In the genomic region with DNA sequence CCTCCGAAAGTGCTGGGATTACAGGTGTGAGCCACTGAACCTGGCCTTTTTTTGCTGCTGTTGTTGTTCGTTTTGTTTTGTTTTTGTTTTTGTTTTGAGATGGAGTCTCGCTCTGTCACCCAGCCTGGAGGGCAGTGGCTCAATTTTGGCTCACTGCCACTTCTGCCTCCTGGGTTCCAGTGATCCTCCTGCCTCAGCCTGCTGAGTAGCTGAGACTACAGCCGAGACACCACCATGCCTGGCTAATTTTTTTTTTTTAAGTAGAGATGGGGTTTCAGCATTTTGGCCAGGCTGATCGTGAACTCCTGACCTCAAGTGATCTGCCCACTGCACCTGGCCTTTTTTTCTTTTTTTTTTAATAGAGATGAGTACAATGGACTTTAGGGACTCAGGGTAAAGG, we compare ENCODE assay signal across 19 cellular contexts. TPM values are rescaled to one million over a fixed set of nuclear protein-coding genes. Genes with fewer than 3 reads are reported as not detected.
DNase-seq lines count a peak whose midpoint lies in the region; ATAC-seq, FAIRE-seq and TF ChIP-seq lines count a peak whose summit lies in the region.
"Had no signal": no experiment of that assay in that cellular context is flagged by ENCODE, and none has a peak within 500 bp of the region (broad histone marks: within the 10 kb centered on the region; RNA-seq: fewer than 3 reads in every experiment).

No MANE protein-coding gene starts in this region.

- no peak for FAIRE-seq in K562 (lab: Jason Lieb, UNC)
- FAIRE-seq: D721Med, G401.6, GM19239, H1 had no signal

- H3K4me3 ChIP-seq in MM.1S (ENCODE audit: low read length) (no peak overlapping the region), K562 (no peak overlapping the region), psoas muscle (no peak overlapping the region), osteoblast (ENCODE audit: insufficient read depth, low read length) (no peak overlapping the region)
- H3K4me3 ChIP-seq: HAP-1 had no signal

- H3K27me3 Mint-ChIP-seq in MCF 10A (ENCODE audit: insufficient read depth, unreplicated experiment), result no peaks in the 10 kb centered on the region
- H3K27me3 Mint-ChIP-seq: CD4-positive, alpha-beta T cell had no signal

- peaks cover 51% of the 10 kb centered on the region for H3F3A ChIP-seq in MM.1S (ENCODE audit: insufficient read depth, low read length)

- H3K9me2 ChIP-seq in MM.1S (replicated peaks; ENCODE audit: insufficient read depth, low read length), result no peaks in the 10 kb centered on the region

- BruUV-seq in K562 (replicated peaks; lab: Mats Ljungman, UMichigan) (no TSS peak), MCF 10A (replicated peaks; lab: Mats Ljungman, UMichigan) (no TSS peak)

- TF ChIP-seq RAD21 in K562 (CRISPR knock-in tag; conservative IDR thresholded peaks at IDR 0.05 in 1 of 2, IDR thresholded peaks at IDR 0.05 in 1 of 2), result no peak

- H3K36me3 ChIP-seq in MM.1S (replicated peaks; ENCODE audit: insufficient read depth, low read length) (no peaks in the 10 kb centered on the region), K562 (ENCODE audit: control insufficient read depth, insufficient read depth, low read length) (no peaks in the 10 kb centered on the region; the same call in 2 of the 3 replicates), psoas muscle (ENCODE audit: insufficient read depth in 1 of 2, low read depth in 1 of 2) (no peaks in the 10 kb centered on the region), osteoblast (ENCODE audit: insufficient read depth, low read length) (no peaks in the 10 kb centered on the region)
- H3K36me3 ChIP-seq: HAP-1 had no signal

- no peaks in the 10 kb centered on the region for H4K20me1 ChIP-seq in MM.1S (ENCODE audit: insufficient read depth, low read length)
- no peaks in the 10 kb centered on the region for H4K20me1 ChIP-seq in K562 (replicated peaks; ENCODE audit: control insufficient read depth, insufficient read depth, low read length)
- H4K20me1 ChIP-seq in osteoblast (ENCODE audit: insufficient read depth, low read length), result no peaks in the 10 kb centered on the region

- intact Hi-C loops in K562 (cut with micrococcal nuclease) (no loop called here), psoas muscle (cut with DNase I) (no loop called here), MCF 10A (cut with micrococcal nuclease) (no loop called here)

- no peak overlapping the region for H2AFZ ChIP-seq in MM.1S (ENCODE audit: low read length)
- H2AFZ ChIP-seq in K562 (ENCODE audit: low read depth, low read length), result no peak overlapping the region
- no peak overlapping the region for H2AFZ ChIP-seq in osteoblast (ENCODE audit: low read length)

- CTCF ChIA-PET in K562 (lab: Yijun Ruan, JAX; ENCODE audit: low intra/inter-chr PET ratio), result no interaction called here
- CTCF ChIA-PET in MCF 10A (lab: Yijun Ruan, JAX), result interaction anchor here (0.6 to 0.7 kb wide), 2 partner anchors 17 to 102 kb away, joined by 3 read pairs; no protein-coding TSS in a partner anchor

- H3K4me1 Mint-ChIP-seq in MCF 10A (ENCODE audit: insufficient read depth, unreplicated experiment), result peaks cover 11% of the 10 kb centered on the region

- no peak overlapping the region for H3K9ac ChIP-seq in MM.1S (ENCODE audit: low read length)
- H3K9ac ChIP-seq in K562 (ENCODE audit: insufficient read depth in 1 of 2, low read depth in 2 of 2, low read length in 2 of 2), result no peak overlapping the region

- no peak for TF ChIP-seq EP300 in K562 (IDR thresholded peaks at IDR 0.05; ENCODE audit: low read length)

- H3K27ac ChIP-seq in MM.1S (ENCODE audit: low read length) (peak overlapping the region; percentile 98; the same call in 1 of the 2 replicates), K562 (ENCODE audit: extremely low read depth, low read depth, low read length) (no peak overlapping the region), psoas muscle (peak overlapping the region; percentile 1), osteoblast (ENCODE audit: low read depth, low read length) (no peak overlapping the region)
- H3K27ac ChIP-seq: 22Rv1 had no signal

- POLR2A ChIA-PET in K562 (lab: Yijun Ruan, JAX), result no interaction called here
- POLR2A ChIA-PET in MCF 10A (lab: Yijun Ruan, JAX), result interaction anchor here (1.6 kb wide), 1 partner anchor 35 kb away, joined by 7 read pairs; a partner anchor contains a TSS

- H3K36me3 Mint-ChIP-seq in MCF 10A (ENCODE audit: insufficient read depth, unreplicated experiment), result peaks cover 13% of the 10 kb centered on the region

- H3K4me2 ChIP-seq in MM.1S (ENCODE audit: low read depth, low read length) (no peak overlapping the region; the same call in 1 of the 2 replicates), K562 (ENCODE audit: insufficient read depth, low read length) (no peak overlapping the region), osteoblast (ENCODE audit: insufficient read depth, low read length) (no peak overlapping the region)

- H3K9me3 Mint-ChIP-seq in MCF 10A (ENCODE audit: unreplicated experiment), result no peaks in the 10 kb centered on the region
- H3K9me3 Mint-ChIP-seq: CD4-positive, alpha-beta T cell had no signal

- TF ChIP-seq POLR2A in K562 (conservative IDR thresholded peaks at IDR 0.05), result no peak

- in situ Hi-C loops in K562 (cut with MboI), result no loop called here

- H3K9me3 ChIP-seq in MM.1S (replicated peaks; ENCODE audit: insufficient read depth, low read length), result no peaks in the 10 kb centered on the region
- H3K9me3 ChIP-seq in K562 (replicated peaks; ENCODE audit: control insufficient read depth, insufficient read depth, low read depth, low read length), result no peaks in the 10 kb centered on the region
- H3K9me3 ChIP-seq in psoas muscle, result no peaks in the 10 kb centered on the region
- H3K9me3 ChIP-seq in osteoblast (ENCODE audit: low read depth, low read length), result no peaks in the 10 kb centered on the region
- H3K9me3 ChIP-seq: HAP-1 had no signal

- TF ChIP-seq CTCF in MM.1S (IDR thresholded peaks at IDR 0.05; ENCODE audit: low read length) (no peak), K562 (IDR thresholded peaks at IDR 0.05 in 2 of 3, conservative IDR thresholded peaks at IDR 0.05 in 1 of 3; ENCODE audit: insufficient read depth in 2 of 3, low read depth in 1 of 3, low read length in 3 of 3) (no peak), psoas muscle (IDR thresholded peaks at IDR 0.05) (no peak), osteoblast (IDR thresholded peaks at IDR 0.05; ENCODE audit: extremely low read depth, low read depth, low read length) (no peak), MCF 10A (IDR thresholded peaks at IDR 0.05; ENCODE audit: unreplicated experiment) (no peak)

- ATAC-seq in K562 (no peak), psoas muscle (no peak)

- H3K27me3 ChIP-seq in MM.1S (replicated peaks; ENCODE audit: insufficient read depth, low read length) (no peaks in the 10 kb centered on the region), K562 (ENCODE audit: control insufficient read depth in 2 of 2, insufficient read depth in 2 of 2, low read length in 2 of 2) (no peaks in the 10 kb centered on the region), psoas muscle (ENCODE audit: insufficient read depth in 3 of 3, low read length in 2 of 3) (no peaks in the 10 kb centered on the region), osteoblast (ENCODE audit: insufficient read depth, low read length) (no peaks in the 10 kb centered on the region)

- H3K4me1 ChIP-seq in MM.1S (ENCODE audit: low read length) (peaks cover 62% of the 10 kb centered on the region), K562 (replicated peaks in 1 of 2; ENCODE audit: control insufficient read depth in 2 of 2, insufficient read depth in 2 of 2, low read length in 2 of 2) (peaks cover 5 to 19% of the 10 kb centered on the region in 2 experiments; a peak in 4 of 5 replicates), psoas muscle (peaks cover 64% of the 10 kb centered on the region), osteoblast (ENCODE audit: insufficient read depth, low read length) (peaks cover 16% of the 10 kb centered on the region)
- H3K4me1 ChIP-seq: HAP-1 had no signal

- 0 out of 2 replicates have a peak, but pooled peaks cover 5% of the 10 kb centered on the region for H3K79me2 ChIP-seq in MM.1S (ENCODE audit: low read length)
- H3K79me2 ChIP-seq in K562 (ENCODE audit: control insufficient read depth, insufficient read depth, low read length), result no peaks in the 10 kb centered on the region
- H3K79me2 ChIP-seq in osteoblast (ENCODE audit: insufficient read depth, low read length), result no peaks in the 10 kb centered on the region

- 62% methylated on average over 4 of the region's 5 CpGs for WGBS in K562 (ENCODE audit: insufficient coverage, low coverage, missing lambda C conversion rate)
- 61 to 74% (median 65%) methylated on average over 5 of the region's 5 CpGs for WGBS in psoas muscle, 3 donors

- H3K4me3 Mint-ChIP-seq in MCF 10A (ENCODE audit: unreplicated experiment), result no peak overlapping the region
- H3K4me3 Mint-ChIP-seq: CD4-positive, alpha-beta T cell had no signal

- DNase-seq in NCI-H2196 (lab: John Stamatoyannopoulos, UW; ENCODE audit: unreplicated experiment) (peak; percentile 40), NCI-H2196 treated with DMSO at 0.1 percent for 48 hours (lab: John Stamatoyannopoulos, UW; ENCODE audit: unreplicated experiment) (no peak), MM.1S (peak; percentile 74), K562 (ENCODE audit: extremely low read depth in 1 of 4, low spot score in 3 of 4) (no peak), psoas muscle (no peak), SKM-1 (lab: John Stamatoyannopoulos, UW; ENCODE audit: unreplicated experiment) (no peak), osteoblast (ENCODE audit: insufficient read length, low spot score, missing footprints) (no peak), MCF 10A (ENCODE audit: unreplicated experiment) (no peak)
- DNase-seq: CD4-positive, alpha-beta T cell; COR-L47; DMS153; DMS79 treated with DMSO at 0.1 percent for 48 hours; EL had no signal

- H3K27ac Mint-ChIP-seq in MCF 10A (ENCODE audit: low read depth, unreplicated experiment), result no peak overlapping the region

- no peaks in the 10 kb centered on the region for H3K9me1 ChIP-seq in K562 (ENCODE audit: control insufficient read depth, insufficient read depth, low read length)

RNA-seq across cellular contexts. Expression of a gene that starts 22.0 kb away (rescaled TPM):
- total RNA-seq in K562 (2011; cell fraction: chromatin; rRNA removed; ENCODE audit: low replicate concordance), result 14.6 and 42.7 TPM in 2 replicates
- total RNA-seq in K562 (2011; cell fraction: nucleolus; rRNA removed), result 18.6 and 25.2 TPM in 2 replicates
- 23.5 and 33.2 TPM in 2 replicates for total RNA-seq in K562 (2011; cell fraction: nucleoplasm; rRNA removed)
- total RNA-seq in K562 (2014; rRNA removed) (7.2 and 9.8 TPM in 2 replicates), K562 (2014; rRNA removed; fragmentation: Illumina TruSeq; extraction: Trizol) (6.7 and 6.8 TPM in 2 replicates), K562 (2015; rRNA removed; fragmentation: Illumina TruSeq; extraction: Trizol) (10.3 and 10.7 TPM in 2 replicates), K562 (2021) (18.6 and 20.0 TPM in 2 replicates), psoas muscle (10 to 100 TPM; 23.1 to 33.0 (median 28.3) TPM), osteoblast (55.0 and 56.0 TPM in 2 replicates), MCF 10A (2022) (31.5 and 40.0 TPM in 2 replicates)
- polyA plus RNA-seq in K562 (2011; rRNA removed) (10.9 and 16.6 TPM in 2 replicates), K562 (2014; fragmentation: Illumina TruSeq; extraction: Trizol) (16.6 and 17.4 TPM in 2 replicates), K562 (2014; fragmentation: Nextera tagmentation; extraction: Ambion mirVana) (1 to 10 TPM; 1.7 to 2.0 TPM), K562 (2014; rRNA removed) (9.9 and 10.8 TPM in 2 replicates), psoas muscle (10 to 100 TPM; 18.1 to 39.9 (median 21.2) TPM)
- polyA plus RNA-seq in K562 (2011; cell fraction: cytosol; rRNA removed), result 10.1 and 20.0 TPM in 2 replicates
- polyA plus RNA-seq in K562 (2011; cell fraction: nucleus; rRNA removed), result 8.0 and 10.8 TPM in 2 replicates
- 14.1 and 20.7 TPM in 2 replicates for polyA plus RNA-seq in K562 (2012)
- polyA minus RNA-seq in K562 (2011; rRNA and poly(A)+ RNA removed), result 12.4 and 14.8 TPM in 2 replicates
- polyA minus RNA-seq in K562 (2011; cell fraction: cytosol; rRNA and poly(A)+ RNA removed), result 8.3 and 14.1 TPM in 2 replicates
- polyA minus RNA-seq in K562 (2011; cell fraction: nucleus; rRNA and poly(A)+ RNA removed), result 4.8 and 7.8 TPM in 2 replicates

RNA-seq across cellular contexts. Expression of a gene that starts 22.2 kb away (rescaled TPM):
- total RNA-seq in K562 (2011; cell fraction: chromatin; rRNA removed; ENCODE audit: low replicate concordance), result 65.3 and 99.0 TPM in 2 replicates
- 78.5 and 85.1 TPM in 2 replicates for total RNA-seq in K562 (2011; cell fraction: nucleolus; rRNA removed)
- 62.5 and 66.0 TPM in 2 replicates for total RNA-seq in K562 (2011; cell fraction: nucleoplasm; rRNA removed)
- total RNA-seq in K562 (2014; rRNA removed) (121 and 182 TPM in 2 replicates), K562 (2014; rRNA removed; fragmentation: Illumina TruSeq; extraction: Trizol) (64.7 and 78.7 TPM in 2 replicates), K562 (2015; rRNA removed; fragmentation: Illumina TruSeq; extraction: Trizol) (85.4 and 89.7 TPM in 2 replicates), K562 (2021) (92.8 and 94.3 TPM in 2 replicates), psoas muscle (10 to 100 TPM; 44.0 to 61.0 (median 56.5) TPM), osteoblast (111 and 126 TPM in 2 replicates), MCF 10A (2022) (62.3 and 63.3 TPM in 2 replicates)
- polyA plus RNA-seq in K562 (2011; rRNA removed) (102 and 122 TPM in 2 replicates), K562 (2014; fragmentation: Illumina TruSeq; extraction: Trizol) (94.2 and 104 TPM in 2 replicates), K562 (2014; fragmentation: Nextera tagmentation; extraction: Ambion mirVana) (10 to 100 TPM; 11.4 to 19.2 TPM), K562 (2014; rRNA removed) (145 and 156 TPM in 2 replicates), psoas muscle (10 to 100 TPM; 36.8 to 91.6 (median 80.5) TPM)
- polyA plus RNA-seq in K562 (2011; cell fraction: cytosol; rRNA removed), result 151 and 245 TPM in 2 replicates
- polyA plus RNA-seq in K562 (2011; cell fraction: nucleus; rRNA removed), result 122 and 181 TPM in 2 replicates
- 74.5 and 74.6 TPM in 2 replicates for polyA plus RNA-seq in K562 (2012)
- polyA minus RNA-seq in K562 (2011; rRNA and poly(A)+ RNA removed), result 72.8 and 90.4 TPM in 2 replicates
- 30.5 and 44.8 TPM in 2 replicates for polyA minus RNA-seq in K562 (2011; cell fraction: cytosol; rRNA and poly(A)+ RNA removed)
- 45.0 and 45.4 TPM in 2 replicates for polyA minus RNA-seq in K562 (2011; cell fraction: nucleus; rRNA and poly(A)+ RNA removed)

RNA-seq across cellular contexts. Expression of a gene that starts 35.2 kb away (rescaled TPM):
- total RNA-seq in K562 (2011; cell fraction: chromatin; rRNA removed; ENCODE audit: low replicate concordance), result 162 and 181 TPM in 2 replicates
- total RNA-seq in K562 (2011; cell fraction: nucleolus; rRNA removed), result 102 and 117 TPM in 2 replicates
- 122 and 139 TPM in 2 replicates for total RNA-seq in K562 (2011; cell fraction: nucleoplasm; rRNA removed)
- total RNA-seq in K562 (2014; rRNA removed), result 147 and 306 TPM in 2 replicates
- 173 and 193 TPM in 2 replicates for total RNA-seq in K562 (2014; rRNA removed; fragmentation: Illumina TruSeq; extraction: Trizol)
- total RNA-seq in K562 (2015; rRNA removed; fragmentation: Illumina TruSeq; extraction: Trizol), result 170 and 173 TPM in 2 replicates
- 192 and 196 TPM in 2 replicates for total RNA-seq in K562 (2021)
- polyA plus RNA-seq in K562 (2011; rRNA removed), result 95.3 and 108 TPM in 2 replicates
- 41.7 and 76.2 TPM in 2 replicates for polyA plus RNA-seq in K562 (2011; cell fraction: cytosol; rRNA removed)
- polyA plus RNA-seq in K562 (2011; cell fraction: nucleus; rRNA removed), result 118 and 127 TPM in 2 replicates
- 80.3 and 106 TPM in 2 replicates for polyA plus RNA-seq in K562 (2012)
- polyA plus RNA-seq in K562 (2014; fragmentation: Illumina TruSeq; extraction: Trizol), result 136 and 145 TPM in 2 replicates
- polyA plus RNA-seq in K562 (2014; fragmentation: Nextera tagmentation; extraction: Ambion mirVana), result 100 to 1,000 TPM in 1 of 2 experiments, 10 to 100 TPM in 1; 90.9 to 140 TPM
- 103 and 122 TPM in 2 replicates for polyA plus RNA-seq in K562 (2014; rRNA removed)
- 143 and 146 TPM in 2 replicates for polyA minus RNA-seq in K562 (2011; rRNA and poly(A)+ RNA removed)
- polyA minus RNA-seq in K562 (2011; cell fraction: cytosol; rRNA and poly(A)+ RNA removed), result 72.4 and 78.6 TPM in 2 replicates
- polyA minus RNA-seq in K562 (2011; cell fraction: nucleus; rRNA and poly(A)+ RNA removed), result 76.7 and 83.3 TPM in 2 replicates
- total RNA-seq in psoas muscle, result 100 to 1,000 TPM; 162 to 290 (median 231) TPM
- 100 to 1,000 TPM; 111 to 472 (median 125) TPM for polyA plus RNA-seq in psoas muscle
- total RNA-seq in osteoblast, result 139 and 163 TPM in 2 replicates
- 84.1 and 105 TPM in 2 replicates for total RNA-seq in MCF 10A (2022)

Comparison
In these comparisons a context has a peak if more than half of its experiments do, and no peak if none do; other contexts are left out.
1. DNase-seq: peak in NCI-H2196 (single experiment) and MM.1S (single experiment); none in NCI-H2196 treated with DMSO at 0.1 percent for 48 hours (single experiment), K562 (0 of 4), psoas muscle (0 of 2), SKM-1 (single experiment), osteoblast (single experiment) and MCF 10A (single experiment).
2. H3K27ac ChIP-seq: peak in MM.1S (single experiment) and psoas muscle (single experiment); none in K562 (single experiment) and osteoblast (single experiment).